Comparison of ENCODE assay signal across 1 cellular context in the genomic region with DNA sequence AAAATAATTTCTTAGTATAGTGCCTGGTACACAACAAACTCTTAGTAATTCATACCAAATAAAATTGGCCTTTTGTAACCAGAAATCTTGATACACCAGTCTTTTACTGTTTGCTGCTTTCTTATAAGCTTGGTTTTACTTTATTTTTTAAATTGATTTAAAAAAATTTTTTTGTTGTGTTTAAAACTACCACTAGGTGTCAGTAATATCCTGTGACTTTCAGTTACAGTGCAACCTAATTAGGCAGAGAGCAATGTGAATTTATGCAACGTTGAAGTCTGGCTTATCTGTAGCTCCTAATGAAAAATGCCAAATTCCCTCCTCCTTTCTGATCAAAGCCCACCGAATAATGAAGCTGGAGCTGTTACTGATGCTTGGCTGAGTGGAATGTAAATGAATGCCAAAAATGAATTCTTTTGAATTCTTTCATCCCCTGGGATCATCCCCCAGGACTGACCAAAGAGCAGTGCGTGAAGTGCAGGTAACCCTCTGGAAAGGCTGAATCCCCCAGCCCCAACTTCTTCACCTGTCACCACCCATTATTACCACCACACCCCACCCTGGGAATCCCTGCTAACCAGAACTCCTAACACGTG.
TF ChIP-seq lines count a peak whose summit lies in the region.

No MANE protein-coding gene starts in this region.

TF ChIP-seq in SK-N-SH, 30 proteins besides CTCF, POLR2A, EP300 and RAD21 (continued from another document):
- TF ChIP-seq, protein P1, sequence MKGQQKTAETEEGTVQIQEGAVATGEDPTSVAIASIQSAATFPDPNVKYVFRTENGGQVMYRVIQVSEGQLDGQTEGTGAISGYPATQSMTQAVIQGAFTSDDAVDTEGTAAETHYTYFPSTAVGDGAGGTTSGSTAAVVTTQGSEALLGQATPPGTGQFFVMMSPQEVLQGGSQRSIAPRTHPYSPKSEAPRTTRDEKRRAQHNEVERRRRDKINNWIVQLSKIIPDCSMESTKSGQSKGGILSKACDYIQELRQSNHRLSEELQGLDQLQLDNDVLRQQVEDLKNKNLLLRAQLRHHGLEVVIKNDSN (IDR thresholded peaks at IDR 0.05; ENCODE audit: borderline replicate concordance, low read depth) = no peak
